In genomic region chr1:23908453-23909341, GRCh38 we compare ENCODE assay signal across 9 cellular contexts. TPM values are rescaled to one million over a fixed set of nuclear protein-coding genes. Genes with fewer than 3 reads are reported as not detected.
DNase-seq lines count a peak whose midpoint lies in the region; ATAC-seq and TF ChIP-seq lines count a peak whose summit lies in the region.
"Had no signal": no experiment of that assay in that cellular context is flagged by ENCODE, and none has a peak within 500 bp of the region (broad histone marks: within the 10 kb centered on the region; RNA-seq: fewer than 3 reads in every experiment).

No MANE protein-coding gene starts in this region.

- in situ Hi-C loops in GM13977 (cut with MboI; ENCODE audit: low pct_unique_long_range_greater_than_20kb, low sequenced_read_pairs, unreplicated experiment), result no loop called here

- no peaks in the 10 kb centered on the region for H3K27me3 ChIP-seq in CD8-positive, alpha-beta memory T cell (ENCODE audit: insufficient read depth, low read length, poor library complexity, severe bottlenecking)
- H3K27me3 ChIP-seq: body of pancreas had no signal

- peak overlapping the region; percentile 36 for H3K4me3 ChIP-seq in CD8-positive, alpha-beta memory T cell (ENCODE audit: low read length)
- H3K4me3 ChIP-seq: body of pancreas had no signal

- ATAC-seq in GM21529 (IDR thresholded peaks at IDR 0.05; ENCODE audit: unreplicated experiment), result peak; percentile 27
- ATAC-seq in left ventricle myocardium superior, result peak; percentile 50

- CTCF ChIA-PET in CD8-positive, alpha-beta memory T cell (lab: Charles Lee), result interaction anchor here (0.6 to 1.8 kb wide), 2 partner anchors 14 to 137 kb away, joined by 3 to 6 read pairs; no protein-coding TSS in a partner anchor

- POLR2A ChIA-PET in CD8-positive, alpha-beta memory T cell (lab: Charles Lee), result no interaction called here

- peaks cover 64% of the 10 kb centered on the region for H3K4me1 ChIP-seq in CD8-positive, alpha-beta memory T cell (ENCODE audit: insufficient read depth, low read length)
- H3K4me1 ChIP-seq: body of pancreas had no signal

- peak overlapping the region; percentile 72 to 95 (median 88) for H3K27ac Mint-ChIP-seq in CD8-positive, alpha-beta memory T cell

- H3K27ac ChIP-seq in CD8-positive, alpha-beta memory T cell (ENCODE audit: low read depth, low read length), result peak overlapping the region; percentile 38
- H3K27ac ChIP-seq: body of pancreas had no signal

- no peak for TF ChIP-seq CTCF in GM13977 (IDR thresholded peaks at IDR 0.05; ENCODE audit: extremely low read depth, insufficient read depth, missing control alignments)

- H3K36me3 ChIP-seq in CD8-positive, alpha-beta memory T cell (ENCODE audit: insufficient read depth, low read length), result no peaks in the 10 kb centered on the region

- H3K4me3 Mint-ChIP-seq in CD8-positive, alpha-beta memory T cell, result peak overlapping the region; percentile 59 to 92 (median 88)

- intact Hi-C loops in left ventricle myocardium superior (cut with micrococcal nuclease), result no loop called here

- H3K36me3 Mint-ChIP-seq in CD8-positive, alpha-beta memory T cell, result no peaks in the 10 kb centered on the region

- peaks cover 13 to 26% of the 10 kb centered on the region in 2 donors for H3K27me3 Mint-ChIP-seq in CD8-positive, alpha-beta memory T cell

- H3K4me1 Mint-ChIP-seq in CD8-positive, alpha-beta memory T cell, result peaks cover 59 to 74% (median 62%) of the 10 kb centered on the region in 3 donors

- peak in 3 of 5 donors; percentile 8 to 48 (median 22) for DNase-seq in CD8-positive, alpha-beta memory T cell
- DNase-seq in RPMI8226 (peak; percentile 19), left ventricle myocardium superior (no peak), NCI-H510A (lab: John Stamatoyannopoulos, UW) (no peak), GM13977 (ENCODE audit: low spot score) (no peak), RKO (ENCODE audit: low spot score) (no peak), DMS53 (lab: John Stamatoyannopoulos, UW) (no peak)

- no peaks in the 10 kb centered on the region for H3K9me3 Mint-ChIP-seq in CD8-positive, alpha-beta memory T cell

- no peaks in the 10 kb centered on the region for H3K9me3 ChIP-seq in CD8-positive, alpha-beta memory T cell (ENCODE audit: low read length)
- H3K9me3 ChIP-seq: body of pancreas had no signal

RNA-seq across cellular contexts. Expression of gene CNR2, which starts 4.5 kb away (rescaled TPM):
- under 1 TPM; 0.18 to 0.20 TPM for total RNA-seq in CD8-positive, alpha-beta memory T cell
- polyA plus RNA-seq in CD8-positive, alpha-beta memory T cell, result 5.3 TPM
- not detected for total RNA-seq in left ventricle myocardium superior
- total RNA-seq: body of pancreas had no signal

RNA-seq across cellular contexts. Expression of gene FUCA1, which starts 40.6 kb away (rescaled TPM):
- 10 to 100 TPM; 14.1 to 15.7 TPM for total RNA-seq in CD8-positive, alpha-beta memory T cell
- polyA plus RNA-seq in CD8-positive, alpha-beta memory T cell, result 17.2 TPM
- total RNA-seq in left ventricle myocardium superior, result 12.1 TPM

RNA-seq across cellular contexts. Expression of gene PNRC2, which starts 50.9 kb away (rescaled TPM):
- 100 to 1,000 TPM; 149 to 157 TPM for total RNA-seq in CD8-positive, alpha-beta memory T cell
- 123 TPM for polyA plus RNA-seq in CD8-positive, alpha-beta memory T cell
- total RNA-seq in left ventricle myocardium superior, result 81.9 TPM

Comparison
In these comparisons a context has a peak if more than half of its experiments do, and no peak if none do; other contexts are left out.
1. DNase-seq: peak in CD8-positive, alpha-beta memory T cell (3 of 5) and RPMI8226 (single experiment); none in left ventricle myocardium superior (single experiment), NCI-H510A (single experiment), GM13977 (single experiment), RKO (single experiment) and DMS53 (single experiment).